Comparison of ENCODE assay signal across 18 cellular contexts in genomic region chr4:7165874-7166201, GRCh38.
"Had no signal": no experiment of that assay in that cellular context is flagged by ENCODE, and none has a peak within 500 bp of the region (broad histone marks: within the 10 kb centered on the region; RNA-seq: fewer than 3 reads in every experiment).

No MANE protein-coding gene starts in this region.

- H3K9me3 ChIP-seq: adrenal gland, breast epithelium, esophagus squamous epithelium, transverse colon had no signal

- ATAC-seq: activated T-cell treated with anti-CD3 and anti-CD28 coated beads, Interleukin-2, amount 50 U/mL, for 4 hours; natural killer cell had no signal

- H3K4me1 ChIP-seq: adrenal gland, breast epithelium had no signal

- H3K4me3 ChIP-seq: adrenal gland, breast epithelium, esophagus squamous epithelium, transverse colon had no signal

- H3K36me3 ChIP-seq: adrenal gland, breast epithelium, esophagus squamous epithelium, transverse colon had no signal

- FAIRE-seq: astrocyte had no signal

- H3K27ac ChIP-seq: adrenal gland, breast epithelium, esophagus squamous epithelium, transverse colon, VCaP had no signal

- H3K27me3 ChIP-seq: adrenal gland, breast epithelium, esophagus squamous epithelium, transverse colon had no signal

- DNase-seq: activated CD4-positive, alpha-beta T cell treated with anti-CD3 and anti-CD28 coated beads, Interleukin-2, amount 50 U/mL, for 4 hours; activated naive CD4-positive, alpha-beta T cell treated with anti-CD3 and anti-CD28 coated beads, Interleukin-2, amount 50 U/mL, for 16 hours; activated T-cell treated with anti-CD3 and anti-CD28 coated beads, Interleukin-2, amount 50 U/mL, for 4 hours; cerebellar nuclear complex; effector memory CD4-positive, alpha-beta T cell; esophagus squamous epithelium; immature natural killer cell; natural killer cell; stimulated activated CD4-positive, alpha-beta T cell treated with anti-CD3 and anti-CD28 coated beads, Interleukin-2, amount 100 ng/mL, for 24 hours; stimulated activated naive CD4-positive, alpha-beta T cell treated with Interleukin-2 at 50 U/mL for 16 hours; substantia nigra; SW 1271; T-helper 2 cell; transverse colon had no signal
